In the genomic region with DNA sequence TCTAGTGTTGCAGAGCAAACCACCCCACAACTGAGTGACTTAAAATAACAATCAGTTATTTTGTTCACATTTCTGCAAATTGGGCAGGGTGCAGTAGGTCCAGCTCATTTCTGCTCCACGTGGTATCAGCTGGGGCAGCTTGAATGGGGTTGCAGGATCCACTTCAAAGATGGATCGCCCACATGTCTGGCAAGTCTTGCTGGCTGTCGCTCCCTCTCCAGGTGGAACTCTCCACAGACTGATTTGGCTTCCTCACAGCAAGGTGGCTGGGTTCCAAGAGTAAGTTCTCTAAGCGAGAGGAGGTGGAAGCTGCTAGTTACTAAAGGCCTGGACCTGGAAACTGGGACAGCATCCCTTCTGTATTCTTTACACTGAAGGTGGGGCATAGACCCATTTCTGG, we compare ENCODE assay signal across 12 cellular contexts.
DNase-seq lines count a peak whose midpoint lies in the region; ATAC-seq and TF ChIP-seq lines count a peak whose summit lies in the region.
"Had no signal": no experiment of that assay in that cellular context is flagged by ENCODE, and none has a peak within 500 bp of the region (broad histone marks: within the 10 kb centered on the region; RNA-seq: fewer than 3 reads in every experiment).

No MANE protein-coding gene starts in this region.

- DNase-seq in DMS 273 treated with DMSO at 0.1 percent for 48 hours (lab: John Stamatoyannopoulos, UW) (peak; percentile 23), NCI-H446 treated with DMSO at 0.1 percent for 48 hours (lab: John Stamatoyannopoulos, UW) (peak; percentile 86), dorsolateral prefrontal cortex (peak; percentile 11 to 72 (median 48)), occipital lobe (lab: John Stamatoyannopoulos, UW) (peak; percentile 47), left ventricle myocardium superior (no peak)
- DNase-seq in effector CD4-positive, alpha-beta T cell, result no peak
- DNase-seq in stimulated activated CD4-positive, alpha-beta T cell treated with anti-CD3 and anti-CD28 coated beads, Interleukin-1b, Interleukin-23, amount 100 ng/mL, for 48 hours, result no peak
- DNase-seq: C1 segment of cervical spinal cord, NCI-H1694, NCI-H510A had no signal

- ATAC-seq in left ventricle myocardium superior (no peak), HG02678 (IDR thresholded peaks at IDR 0.05; ENCODE audit: unreplicated experiment) (no peak)
- ATAC-seq: GM23338 had no signal

- intact Hi-C loops in dorsolateral prefrontal cortex (cut with DNase I), result no loop called here
- intact Hi-C loops in left ventricle myocardium superior (cut with micrococcal nuclease), result no loop called here

- no peak overlapping the region for H3K27ac ChIP-seq in dorsolateral prefrontal cortex

- no peak overlapping the region for H3K4me3 ChIP-seq in dorsolateral prefrontal cortex
- H3K4me3 ChIP-seq: GM23338 had no signal

- H3K27me3 ChIP-seq in dorsolateral prefrontal cortex, result no peaks in the 10 kb centered on the region

- TF ChIP-seq CTCF in dorsolateral prefrontal cortex (IDR thresholded peaks at IDR 0.05 in 54 of 56, conservative IDR thresholded peaks at IDR 0.05 in 2 of 56; ENCODE audit: low read depth in 1 of 56, partially characterized antibody in 56 of 56), result no peak

Comparison
In these comparisons a context has a peak if more than half of its experiments do, and no peak if none do; other contexts are left out.
1. DNase-seq: peak in DMS 273 treated with DMSO at 0.1 percent for 48 hours (single experiment), NCI-H446 treated with DMSO at 0.1 percent for 48 hours (single experiment), dorsolateral prefrontal cortex (10 of 10) and occipital lobe (single experiment); none in left ventricle myocardium superior (single experiment), effector CD4-positive, alpha-beta T cell (single experiment) and stimulated activated CD4-positive, alpha-beta T cell treated with anti-CD3 and anti-CD28 coated beads, Interleukin-1b, Interleukin-23, amount 100 ng/mL, for 48 hours (single experiment).